ENCODE assay signal across 1 cellular context in the genomic region with DNA sequence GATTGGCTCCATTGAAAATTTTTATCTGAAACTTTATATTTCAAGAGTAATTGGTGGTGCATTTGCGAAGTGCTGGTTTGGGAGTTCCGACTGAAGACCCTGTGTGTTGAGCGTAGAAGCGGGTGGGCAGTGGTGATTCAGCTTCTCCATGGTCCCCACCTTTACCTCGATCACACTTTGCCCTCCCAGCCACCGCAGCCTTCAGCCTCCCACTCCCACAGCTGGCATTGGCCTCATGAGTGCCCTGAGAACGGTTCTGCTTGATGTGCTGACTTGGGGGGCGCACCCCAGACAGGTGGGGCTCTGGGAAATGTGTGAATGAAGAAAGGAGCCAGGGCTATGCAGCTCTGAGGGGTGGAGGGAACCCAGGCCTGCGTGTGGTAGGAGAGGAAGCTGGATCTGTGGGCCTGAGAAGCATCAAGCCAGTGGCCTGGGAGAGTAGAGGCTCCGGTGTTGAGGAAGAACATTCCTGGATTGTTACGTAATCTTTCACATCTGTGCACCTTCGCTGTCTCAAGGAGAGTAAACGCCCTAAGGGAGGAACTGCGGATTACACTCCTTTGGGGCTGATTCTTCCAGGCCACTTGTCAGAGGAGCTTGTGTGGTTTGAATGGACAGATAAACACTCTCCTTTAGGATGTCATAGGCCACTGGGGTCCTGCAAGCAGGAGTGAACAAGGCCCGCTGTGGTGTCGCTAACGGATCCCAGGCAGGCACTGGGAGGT.
TF ChIP-seq lines count a peak whose summit lies in the region.

No MANE protein-coding gene starts in this region.

TF ChIP-seq in endothelial cell of umbilical vein, 7 proteins besides CTCF, POLR2A, EP300 and RAD21:
- TF ChIP-seq, protein P1, sequence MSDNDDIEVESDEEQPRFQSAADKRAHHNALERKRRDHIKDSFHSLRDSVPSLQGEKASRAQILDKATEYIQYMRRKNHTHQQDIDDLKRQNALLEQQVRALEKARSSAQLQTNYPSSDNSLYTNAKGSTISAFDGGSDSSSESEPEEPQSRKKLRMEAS (IDR thresholded peaks at IDR 0.05; ENCODE audit: insufficient read depth, insufficient read length), result no peak
- TF ChIP-seq POLR2AphosphoS5 (IDR thresholded peaks at IDR 0.05; ENCODE audit: insufficient read depth, low read depth, low read length) (no peak), FOS (IDR thresholded peaks at IDR 0.05; ENCODE audit: borderline replicate concordance, insufficient read depth, low read length) (no peak), MYC (IDR thresholded peaks at IDR 0.05; ENCODE audit: low read depth, low read length) (no peak), JUN (IDR thresholded peaks at IDR 0.05; ENCODE audit: borderline replicate concordance, insufficient read depth, insufficient read length, low read depth) (no peak), GATA2 (IDR thresholded peaks at IDR 0.05; ENCODE audit: insufficient read depth, insufficient read length, low read depth, low read length) (no peak), EZH2 (IDR thresholded peaks at IDR 0.05; ENCODE audit: borderline replicate concordance, low read depth, low read length, severe bottlenecking) (no peak)
TF ChIP-seq in endothelial cell of umbilical vein: peak in this region for 0.
